8 cellular contexts compared by ENCODE assay signal in the genomic region with DNA sequence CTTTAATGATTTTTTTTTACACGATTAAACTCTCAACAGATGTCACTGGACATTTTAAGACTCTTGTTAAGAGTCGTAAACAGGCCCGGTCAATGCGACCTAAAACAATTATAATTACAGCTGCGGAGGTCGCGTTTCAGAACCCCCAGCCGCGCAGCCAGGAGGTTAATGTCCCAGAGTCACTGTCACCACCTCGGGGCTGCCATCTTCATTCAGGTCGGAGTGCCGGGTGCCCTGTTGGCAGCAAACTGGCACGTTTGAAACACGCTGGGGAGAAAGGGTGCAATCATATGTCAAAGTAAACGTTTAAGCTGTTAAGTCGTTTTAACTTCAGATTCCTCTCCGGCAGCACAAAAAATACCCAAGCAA. TPM values are rescaled to one million over a fixed set of nuclear protein-coding genes. Genes with fewer than 3 reads are reported as not detected.
DNase-seq lines count a peak whose midpoint lies in the region; ATAC-seq and TF ChIP-seq lines count a peak whose summit lies in the region.

No MANE protein-coding gene starts in this region.

- peaks cover 28 to 46% (median 35%) of the 10 kb centered on the region in 4 donors for H3K4me1 ChIP-seq in upper lobe of left lung

- H3K27ac ChIP-seq in layer of hippocampus (ENCODE audit: low read depth, low read length), result peak overlapping the region; percentile 57
- H3K27ac ChIP-seq in upper lobe of left lung, result no peak overlapping the region

- H3K27me3 ChIP-seq in layer of hippocampus (ENCODE audit: control insufficient read depth, insufficient read depth, low read length) (peaks cover 3% of the 10 kb centered on the region), upper lobe of left lung (peaks cover 0 to 47% (median 28%) of the 10 kb centered on the region in 4 donors)

- no peaks in the 10 kb centered on the region for H3K9me3 ChIP-seq in upper lobe of left lung

- peak overlapping the region; percentile 80 for H3K4me3 Mint-ChIP-seq in activated naive CD4-positive, alpha-beta T cell treated with anti-CD3 and anti-CD28 coated beads for 36 hours
- H3K4me3 Mint-ChIP-seq in activated naive CD8-positive, alpha-beta T cell treated with anti-CD3 and anti-CD28 coated beads, Interleukin-2, amount 50 U/mL, for 24 hours, result peak overlapping the region; percentile 69

- intact Hi-C loops in activated naive CD4-positive, alpha-beta T cell treated with anti-CD3 and anti-CD28 coated beads for 36 hours (cut with micrococcal nuclease), result loop anchor here (1.0 kb wide), 1 partner anchor 86 kb away; no protein-coding TSS in a partner anchor

- CTCF ChIA-PET in activated naive CD4-positive, alpha-beta T cell treated with anti-CD3 and anti-CD28 coated beads for 36 hours (lab: Charles Lee), result no interaction called here

- H3K27me3 Mint-ChIP-seq in activated naive CD4-positive, alpha-beta T cell treated with anti-CD3 and anti-CD28 coated beads for 36 hours (ENCODE audit: low read depth), result peaks cover 49% of the 10 kb centered on the region
- peaks cover 58% of the 10 kb centered on the region for H3K27me3 Mint-ChIP-seq in activated naive CD8-positive, alpha-beta T cell treated with anti-CD3 and anti-CD28 coated beads, Interleukin-2, amount 50 U/mL, for 24 hours

- no peaks in the 10 kb centered on the region for H3K9me3 Mint-ChIP-seq in activated naive CD4-positive, alpha-beta T cell treated with anti-CD3 and anti-CD28 coated beads for 36 hours
- no peaks in the 10 kb centered on the region for H3K9me3 Mint-ChIP-seq in activated naive CD4-positive, alpha-beta T cell treated with anti-CD3 and anti-CD28 coated beads, Interleukin-2, amount 50 U/mL, for 72 hours
- H3K9me3 Mint-ChIP-seq in activated naive CD8-positive, alpha-beta T cell treated with anti-CD3 and anti-CD28 coated beads, Interleukin-2, amount 50 U/mL, for 24 hours, result no peaks in the 10 kb centered on the region

- no peak for TF ChIP-seq POLR2A in upper lobe of left lung (IDR thresholded peaks at IDR 0.05)

- DNase-seq in activated naive CD4-positive, alpha-beta T cell treated with anti-CD3 and anti-CD28 coated beads for 36 hours, result no peak
- DNase-seq in activated naive CD4-positive, alpha-beta T cell treated with anti-CD3 and anti-CD28 coated beads, Interleukin-2, amount 50 U/mL, for 72 hours (ENCODE audit: low spot score in 2 of 2), result no peak
- DNase-seq in activated naive CD8-positive, alpha-beta T cell treated with anti-CD3 and anti-CD28 coated beads, Interleukin-2, amount 50 U/mL, for 24 hours, result no peak
- no peak for DNase-seq in upper lobe of left lung

- TF ChIP-seq EP300 in upper lobe of left lung (IDR thresholded peaks at IDR 0.05), result no peak

- H3K36me3 Mint-ChIP-seq in activated naive CD4-positive, alpha-beta T cell treated with anti-CD3 and anti-CD28 coated beads for 36 hours (ENCODE audit: low read depth), result no peaks in the 10 kb centered on the region
- H3K36me3 Mint-ChIP-seq in activated naive CD4-positive, alpha-beta T cell treated with anti-CD3 and anti-CD28 coated beads, Interleukin-2, amount 50 U/mL, for 72 hours, result peaks cover 6 to 8% of the 10 kb centered on the region in 2 donors
- H3K36me3 Mint-ChIP-seq in activated naive CD8-positive, alpha-beta T cell treated with anti-CD3 and anti-CD28 coated beads, Interleukin-2, amount 50 U/mL, for 24 hours (ENCODE audit: low read depth), result no peaks in the 10 kb centered on the region

- no peak for ATAC-seq in activated naive CD4-positive, alpha-beta T cell treated with anti-CD3 and anti-CD28 coated beads, Interleukin-2, amount 50 U/mL, for 72 hours
- ATAC-seq in activated naive CD8-positive, alpha-beta T cell treated with anti-CD3 and anti-CD28 coated beads, Interleukin-2, amount 50 U/mL, for 24 hours, result no peak
- ATAC-seq in upper lobe of left lung (ENCODE audit: low FRiP score in 2 of 2), result no peak
- no peak for ATAC-seq in GM18517 (IDR thresholded peaks at IDR 0.05; ENCODE audit: unreplicated experiment)
- ATAC-seq in HG02938 (IDR thresholded peaks at IDR 0.05; ENCODE audit: unreplicated experiment), result no peak
- no peak for ATAC-seq in HG03342 (IDR thresholded peaks at IDR 0.05; ENCODE audit: unreplicated experiment)

- H3K27ac Mint-ChIP-seq in activated naive CD4-positive, alpha-beta T cell treated with anti-CD3 and anti-CD28 coated beads for 36 hours, result no peak overlapping the region
- H3K27ac Mint-ChIP-seq in activated naive CD4-positive, alpha-beta T cell treated with anti-CD3 and anti-CD28 coated beads, Interleukin-2, amount 50 U/mL, for 72 hours, result no peak overlapping the region
- peak overlapping the region; percentile 70 for H3K27ac Mint-ChIP-seq in activated naive CD8-positive, alpha-beta T cell treated with anti-CD3 and anti-CD28 coated beads, Interleukin-2, amount 50 U/mL, for 24 hours

- peaks cover 15% of the 10 kb centered on the region for H3K4me1 Mint-ChIP-seq in activated naive CD4-positive, alpha-beta T cell treated with anti-CD3 and anti-CD28 coated beads for 36 hours (ENCODE audit: low read depth)
- H3K4me1 Mint-ChIP-seq in activated naive CD8-positive, alpha-beta T cell treated with anti-CD3 and anti-CD28 coated beads, Interleukin-2, amount 50 U/mL, for 24 hours, result peaks cover 12% of the 10 kb centered on the region

- no peak for TF ChIP-seq CTCF in upper lobe of left lung (IDR thresholded peaks at IDR 0.05)

- H3K36me3 ChIP-seq in upper lobe of left lung, result no peaks in the 10 kb centered on the region

- 6% methylated on average over 17 of the region's 17 CpGs for WGBS in upper lobe of left lung, 2 donors

- H3K4me3 ChIP-seq in upper lobe of left lung, result peak overlapping the region in 3 of 4 donors; percentile 39 to 53 (median 49)

RNA-seq across cellular contexts. Expression of gene PHF21B, which starts 0.7 kb away (rescaled TPM):
- total RNA-seq in activated naive CD4-positive, alpha-beta T cell treated with anti-CD3 and anti-CD28 coated beads for 36 hours, result not detected
- total RNA-seq in activated naive CD4-positive, alpha-beta T cell treated with anti-CD3 and anti-CD28 coated beads, Interleukin-2, amount 50 U/mL, for 72 hours, result under 1 TPM in 1 of 2 donors, not detected in 1; 0.07 TPM
- total RNA-seq in upper lobe of left lung, result under 1 TPM in 2 of 6 donors, not detected in 4; 0.06 to 0.24 TPM
